1 cellular context compared by ENCODE assay signal in the genomic region with DNA sequence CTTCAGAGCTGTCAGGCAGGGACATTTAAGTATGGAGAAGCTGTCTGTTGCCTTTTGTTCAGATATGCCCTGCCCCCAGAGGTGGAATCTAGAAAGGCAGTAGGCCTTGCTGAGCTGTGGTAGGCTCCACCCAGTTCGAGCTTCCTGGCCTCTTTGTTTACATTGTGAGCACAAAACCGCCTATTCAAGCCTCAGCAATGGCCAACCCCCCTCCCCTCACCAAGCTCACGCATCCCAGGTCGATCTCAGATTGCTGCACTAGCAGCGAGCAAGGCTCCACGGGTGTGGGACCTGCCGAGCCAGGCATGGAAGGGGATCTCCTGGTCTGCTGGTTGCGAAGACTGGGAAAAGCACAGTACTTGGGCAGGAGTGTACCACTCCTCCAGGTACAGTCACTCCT.
TF ChIP-seq lines count a peak whose summit lies in the region.

No MANE protein-coding gene starts in this region.

TF ChIP-seq in HepG2, 621 proteins besides CTCF, POLR2A, EP300 and RAD21 (continues in another document):
- TF ChIP-seq, protein P1, sequence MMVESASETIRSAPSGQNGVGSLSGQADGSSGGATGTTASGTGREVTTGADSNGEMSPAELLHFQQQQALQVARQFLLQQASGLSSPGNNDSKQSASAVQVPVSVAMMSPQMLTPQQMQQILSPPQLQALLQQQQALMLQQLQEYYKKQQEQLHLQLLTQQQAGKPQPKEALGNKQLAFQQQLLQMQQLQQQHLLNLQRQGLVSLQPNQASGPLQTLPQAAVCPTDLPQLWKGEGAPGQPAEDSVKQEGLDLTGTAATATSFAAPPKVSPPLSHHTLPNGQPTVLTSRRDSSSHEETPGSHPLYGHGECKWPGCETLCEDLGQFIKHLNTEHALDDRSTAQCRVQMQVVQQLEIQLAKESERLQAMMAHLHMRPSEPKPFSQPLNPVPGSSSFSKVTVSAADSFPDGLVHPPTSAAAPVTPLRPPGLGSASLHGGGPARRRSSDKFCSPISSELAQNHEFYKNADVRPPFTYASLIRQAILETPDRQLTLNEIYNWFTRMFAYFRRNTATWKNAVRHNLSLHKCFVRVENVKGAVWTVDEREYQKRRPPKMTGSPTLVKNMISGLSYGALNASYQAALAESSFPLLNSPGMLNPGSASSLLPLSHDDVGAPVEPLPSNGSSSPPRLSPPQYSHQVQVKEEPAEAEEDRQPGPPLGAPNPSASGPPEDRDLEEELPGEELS (CRISPR knock-in tag; IDR thresholded peaks at IDR 0.05): 0 out of 2 replicates have a peak, but pooled peaks have one; percentile 23
- no peak for TF ChIP-seq ZBTB1 (CRISPR knock-in tag; IDR thresholded peaks at IDR 0.05; ENCODE audit: borderline replicate concordance)
- TF ChIP-seq ZFX (CRISPR knock-in tag; IDR thresholded peaks at IDR 0.05; ENCODE audit: low read depth): peak; percentile 33; the same call in 1 of the 2 replicates
- no peak for TF ChIP-seq NAIF1 (CRISPR knock-in tag; IDR thresholded peaks at IDR 0.05; ENCODE audit: borderline replicate concordance)
- TF ChIP-seq FOXA1 (IDR thresholded peaks at IDR 0.05): no peak
- TF ChIP-seq FOXA1 (CRISPR knock-in tag; IDR thresholded peaks at IDR 0.05): peak; percentile 87
- peak; percentile 14; the same call in 1 of the 2 replicates for TF ChIP-seq SP5 (CRISPR knock-in tag; IDR thresholded peaks at IDR 0.05; ENCODE audit: borderline replicate concordance, low read depth)
- no peak for TF ChIP-seq HIVEP1 (CRISPR knock-in tag; IDR thresholded peaks at IDR 0.05)
- peak; percentile 44 for TF ChIP-seq SALL1 (CRISPR knock-in tag; IDR thresholded peaks at IDR 0.05)
- no peak for TF ChIP-seq CHD4 (IDR thresholded peaks at IDR 0.05; ENCODE audit: borderline replicate concordance, low read length)
- TF ChIP-seq SOX5 (CRISPR knock-in tag; IDR thresholded peaks at IDR 0.05; ENCODE audit: borderline replicate concordance): peak; percentile 41; the same call in 1 of the 2 replicates
- TF ChIP-seq ZNF644 (CRISPR knock-in tag; IDR thresholded peaks at IDR 0.05; ENCODE audit: low read depth): no peak
- TF ChIP-seq TBX2 (CRISPR knock-in tag; IDR thresholded peaks at IDR 0.05; ENCODE audit: borderline replicate concordance): peak; percentile 54; the same call in 1 of the 2 replicates
- TF ChIP-seq, protein P2, sequence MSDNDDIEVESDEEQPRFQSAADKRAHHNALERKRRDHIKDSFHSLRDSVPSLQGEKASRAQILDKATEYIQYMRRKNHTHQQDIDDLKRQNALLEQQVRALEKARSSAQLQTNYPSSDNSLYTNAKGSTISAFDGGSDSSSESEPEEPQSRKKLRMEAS (IDR thresholded peaks at IDR 0.05): peak; percentile 29; the same call in 1 of the 2 replicates
- TF ChIP-seq, protein P3, sequence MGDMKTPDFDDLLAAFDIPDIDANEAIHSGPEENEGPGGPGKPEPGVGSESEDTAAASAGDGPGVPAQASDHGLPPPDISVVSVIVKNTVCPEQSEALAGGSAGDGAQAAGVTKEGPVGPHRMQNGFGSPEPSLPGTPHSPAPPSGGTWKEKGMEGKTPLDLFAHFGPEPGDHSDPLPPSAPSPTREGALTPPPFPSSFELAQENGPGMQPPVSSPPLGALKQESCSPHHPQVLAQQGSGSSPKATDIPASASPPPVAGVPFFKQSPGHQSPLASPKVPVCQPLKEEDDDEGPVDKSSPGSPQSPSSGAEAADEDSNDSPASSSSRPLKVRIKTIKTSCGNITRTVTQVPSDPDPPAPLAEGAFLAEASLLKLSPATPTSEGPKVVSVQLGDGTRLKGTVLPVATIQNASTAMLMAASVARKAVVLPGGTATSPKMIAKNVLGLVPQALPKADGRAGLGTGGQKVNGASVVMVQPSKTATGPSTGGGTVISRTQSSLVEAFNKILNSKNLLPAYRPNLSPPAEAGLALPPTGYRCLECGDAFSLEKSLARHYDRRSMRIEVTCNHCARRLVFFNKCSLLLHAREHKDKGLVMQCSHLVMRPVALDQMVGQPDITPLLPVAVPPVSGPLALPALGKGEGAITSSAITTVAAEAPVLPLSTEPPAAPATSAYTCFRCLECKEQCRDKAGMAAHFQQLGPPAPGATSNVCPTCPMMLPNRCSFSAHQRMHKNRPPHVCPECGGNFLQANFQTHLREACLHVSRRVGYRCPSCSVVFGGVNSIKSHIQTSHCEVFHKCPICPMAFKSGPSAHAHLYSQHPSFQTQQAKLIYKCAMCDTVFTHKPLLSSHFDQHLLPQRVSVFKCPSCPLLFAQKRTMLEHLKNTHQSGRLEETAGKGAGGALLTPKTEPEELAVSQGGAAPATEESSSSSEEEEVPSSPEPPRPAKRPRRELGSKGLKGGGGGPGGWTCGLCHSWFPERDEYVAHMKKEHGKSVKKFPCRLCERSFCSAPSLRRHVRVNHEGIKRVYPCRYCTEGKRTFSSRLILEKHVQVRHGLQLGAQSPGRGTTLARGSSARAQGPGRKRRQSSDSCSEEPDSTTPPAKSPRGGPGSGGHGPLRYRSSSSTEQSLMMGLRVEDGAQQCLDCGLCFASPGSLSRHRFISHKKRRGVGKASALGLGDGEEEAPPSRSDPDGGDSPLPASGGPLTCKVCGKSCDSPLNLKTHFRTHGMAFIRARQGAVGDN (CRISPR knock-in tag; IDR thresholded peaks at IDR 0.05): peak; percentile 75
- TF ChIP-seq SKI (IDR thresholded peaks at IDR 0.05; ENCODE audit: partially characterized antibody): no peak
- TF ChIP-seq SAP130 (CRISPR knock-in tag; IDR thresholded peaks at IDR 0.05; ENCODE audit: low read depth): peak; percentile 34; the same call in 1 of the 2 replicates
- peak; percentile 65 for TF ChIP-seq HNF1B (CRISPR knock-in tag; IDR thresholded peaks at IDR 0.05)
- TF ChIP-seq, protein P4, sequence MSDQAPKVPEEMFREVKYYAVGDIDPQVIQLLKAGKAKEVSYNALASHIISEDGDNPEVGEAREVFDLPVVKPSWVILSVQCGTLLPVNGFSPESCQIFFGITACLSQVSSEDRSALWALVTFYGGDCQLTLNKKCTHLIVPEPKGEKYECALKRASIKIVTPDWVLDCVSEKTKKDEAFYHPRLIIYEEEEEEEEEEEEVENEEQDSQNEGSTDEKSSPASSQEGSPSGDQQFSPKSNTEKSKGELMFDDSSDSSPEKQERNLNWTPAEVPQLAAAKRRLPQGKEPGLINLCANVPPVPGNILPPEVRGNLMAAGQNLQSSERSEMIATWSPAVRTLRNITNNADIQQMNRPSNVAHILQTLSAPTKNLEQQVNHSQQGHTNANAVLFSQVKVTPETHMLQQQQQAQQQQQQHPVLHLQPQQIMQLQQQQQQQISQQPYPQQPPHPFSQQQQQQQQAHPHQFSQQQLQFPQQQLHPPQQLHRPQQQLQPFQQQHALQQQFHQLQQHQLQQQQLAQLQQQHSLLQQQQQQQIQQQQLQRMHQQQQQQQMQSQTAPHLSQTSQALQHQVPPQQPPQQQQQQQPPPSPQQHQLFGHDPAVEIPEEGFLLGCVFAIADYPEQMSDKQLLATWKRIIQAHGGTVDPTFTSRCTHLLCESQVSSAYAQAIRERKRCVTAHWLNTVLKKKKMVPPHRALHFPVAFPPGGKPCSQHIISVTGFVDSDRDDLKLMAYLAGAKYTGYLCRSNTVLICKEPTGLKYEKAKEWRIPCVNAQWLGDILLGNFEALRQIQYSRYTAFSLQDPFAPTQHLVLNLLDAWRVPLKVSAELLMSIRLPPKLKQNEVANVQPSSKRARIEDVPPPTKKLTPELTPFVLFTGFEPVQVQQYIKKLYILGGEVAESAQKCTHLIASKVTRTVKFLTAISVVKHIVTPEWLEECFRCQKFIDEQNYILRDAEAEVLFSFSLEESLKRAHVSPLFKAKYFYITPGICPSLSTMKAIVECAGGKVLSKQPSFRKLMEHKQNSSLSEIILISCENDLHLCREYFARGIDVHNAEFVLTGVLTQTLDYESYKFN (CRISPR knock-in tag; conservative IDR thresholded peaks at IDR 0.05): peak; percentile 65
- peak; percentile 99 for TF ChIP-seq ZNF331 (CRISPR knock-in tag; IDR thresholded peaks at IDR 0.05)
- peak; percentile 76 for TF ChIP-seq ZMYM4 (CRISPR knock-in tag; IDR thresholded peaks at IDR 0.05)
- peak; percentile 15; the same call in 1 of the 2 replicates for TF ChIP-seq SMC3 (IDR thresholded peaks at IDR 0.05; ENCODE audit: low read length)
- 0 out of 2 replicates have a peak, but pooled peaks have one; percentile 23 for TF ChIP-seq ZNF547 (CRISPR knock-in tag; IDR thresholded peaks at IDR 0.05)
- peak; percentile 76; the same call in 1 of the 2 replicates for TF ChIP-seq ZBTB26 (CRISPR knock-in tag; IDR thresholded peaks at IDR 0.05; ENCODE audit: borderline replicate concordance)
- peak; percentile 30; the same call in 1 of the 2 replicates for TF ChIP-seq ARID5B (CRISPR knock-in tag; IDR thresholded peaks at IDR 0.05)
- TF ChIP-seq FOXA3 (CRISPR knock-in tag; IDR thresholded peaks at IDR 0.05): peak; percentile 86
- TF ChIP-seq ZNF614 (CRISPR knock-in tag; IDR thresholded peaks at IDR 0.05; ENCODE audit: borderline replicate concordance): no peak
- peak; percentile 31; the same call in 1 of the 2 replicates for TF ChIP-seq ZMYM3 (CRISPR knock-in tag; IDR thresholded peaks at IDR 0.05)
- no peak for TF ChIP-seq ZNF660 (CRISPR knock-in tag; IDR thresholded peaks at IDR 0.05; ENCODE audit: borderline replicate concordance, low read depth)
- no peak for TF ChIP-seq SOX6 (IDR thresholded peaks at IDR 0.05)
- TF ChIP-seq SOX6 (CRISPR knock-in tag; IDR thresholded peaks at IDR 0.05): peak; percentile 43; the same call in 1 of the 2 replicates
- no peak for TF ChIP-seq ZFAT (CRISPR knock-in tag; conservative IDR thresholded peaks at IDR 0.05)
- 0 out of 2 replicates have a peak, but pooled peaks have one; percentile 28 for TF ChIP-seq ONECUT2 (CRISPR knock-in tag; IDR thresholded peaks at IDR 0.05)
- TF ChIP-seq POGZ (CRISPR knock-in tag; IDR thresholded peaks at IDR 0.05): peak; percentile 37; the same call in 1 of the 2 replicates
- TF ChIP-seq POLR2G (IDR thresholded peaks at IDR 0.05; ENCODE audit: low read depth, low read length): peak; percentile 53; the same call in 1 of the 2 replicates
- TF ChIP-seq FLYWCH1 (CRISPR knock-in tag; IDR thresholded peaks at IDR 0.05): no peak
- TF ChIP-seq, protein P5, sequence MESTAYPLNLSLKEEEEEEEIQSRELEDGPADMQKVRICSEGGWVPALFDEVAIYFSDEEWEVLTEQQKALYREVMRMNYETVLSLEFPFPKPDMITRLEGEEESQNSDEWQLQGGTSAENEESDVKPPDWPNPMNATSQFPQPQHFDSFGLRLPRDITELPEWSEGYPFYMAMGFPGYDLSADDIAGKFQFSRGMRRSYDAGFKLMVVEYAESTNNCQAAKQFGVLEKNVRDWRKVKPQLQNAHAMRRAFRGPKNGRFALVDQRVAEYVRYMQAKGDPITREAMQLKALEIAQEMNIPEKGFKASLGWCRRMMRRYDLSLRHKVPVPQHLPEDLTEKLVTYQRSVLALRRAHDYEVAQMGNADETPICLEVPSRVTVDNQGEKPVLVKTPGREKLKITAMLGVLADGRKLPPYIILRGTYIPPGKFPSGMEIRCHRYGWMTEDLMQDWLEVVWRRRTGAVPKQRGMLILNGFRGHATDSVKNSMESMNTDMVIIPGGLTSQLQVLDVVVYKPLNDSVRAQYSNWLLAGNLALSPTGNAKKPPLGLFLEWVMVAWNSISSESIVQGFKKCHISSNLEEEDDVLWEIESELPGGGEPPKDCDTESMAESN (CRISPR knock-in tag; conservative IDR thresholded peaks at IDR 0.05): 0 out of 2 replicates have a peak, but pooled peaks have one; percentile 23
- TF ChIP-seq ZNF772 (CRISPR knock-in tag; IDR thresholded peaks at IDR 0.05): 0 out of 2 replicates have a peak, but pooled peaks have one; percentile 22
- no peak for TF ChIP-seq ZNF484 (CRISPR knock-in tag; IDR thresholded peaks at IDR 0.05; ENCODE audit: borderline replicate concordance, low read depth)
- TF ChIP-seq, protein P6, sequence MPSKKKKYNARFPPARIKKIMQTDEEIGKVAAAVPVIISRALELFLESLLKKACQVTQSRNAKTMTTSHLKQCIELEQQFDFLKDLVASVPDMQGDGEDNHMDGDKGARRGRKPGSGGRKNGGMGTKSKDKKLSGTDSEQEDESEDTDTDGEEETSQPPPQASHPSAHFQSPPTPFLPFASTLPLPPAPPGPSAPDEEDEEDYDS (CRISPR knock-in tag; IDR thresholded peaks at IDR 0.05): 0 out of 2 replicates have a peak, but pooled peaks have one; percentile 16
- TF ChIP-seq ZNF724P (CRISPR knock-in tag; IDR thresholded peaks at IDR 0.05; ENCODE audit: borderline replicate concordance): no peak
